In the genomic region with DNA sequence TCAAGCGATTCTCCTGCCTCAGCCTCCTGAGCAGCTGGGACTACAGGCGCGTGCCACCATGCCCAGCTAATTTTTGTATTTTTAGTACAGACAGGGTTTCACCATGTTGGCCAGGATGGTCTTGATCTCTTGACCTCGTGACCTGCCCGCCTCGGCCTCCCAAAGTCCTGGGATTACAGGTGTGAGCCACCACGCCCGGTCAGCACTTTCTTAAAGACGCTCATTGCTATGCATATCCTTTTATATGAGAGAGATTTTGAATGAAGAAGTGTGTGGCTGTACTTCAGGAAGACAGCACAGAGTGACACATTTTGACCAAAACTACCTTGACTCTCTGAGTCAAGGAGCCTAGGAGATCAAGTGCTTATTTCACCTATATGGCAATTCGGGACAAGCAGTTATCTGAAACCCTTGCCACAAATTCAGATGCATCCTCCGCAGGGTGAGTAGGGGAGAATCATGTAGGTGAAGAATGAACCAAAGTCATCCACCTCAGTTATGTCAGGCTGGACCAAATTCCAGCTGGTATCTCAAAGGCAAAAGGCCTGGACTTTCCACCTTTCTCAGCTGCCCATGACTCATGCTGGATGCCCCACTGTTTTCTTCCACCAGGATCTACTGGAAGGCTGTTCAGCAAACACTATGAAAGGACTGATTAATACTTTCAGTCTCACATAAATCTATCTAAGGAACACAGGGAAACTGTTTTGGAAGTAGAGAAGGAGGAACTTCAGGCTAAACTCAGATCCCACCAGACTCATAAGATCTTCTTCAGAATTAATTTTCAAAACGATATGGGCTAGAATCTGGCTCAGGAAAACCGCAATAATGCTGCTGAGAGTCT, we compare ENCODE assay signal across 22 cellular contexts. TPM values are rescaled to one million over a fixed set of nuclear protein-coding genes. Genes with fewer than 3 reads are reported as not detected.
DNase-seq lines count a peak whose midpoint lies in the region; ATAC-seq, FAIRE-seq and TF ChIP-seq lines count a peak whose summit lies in the region.
"Had no signal": no experiment of that assay in that cellular context is flagged by ENCODE, and none has a peak within 500 bp of the region (broad histone marks: within the 10 kb centered on the region; RNA-seq: fewer than 3 reads in every experiment).

No MANE protein-coding gene starts in this region.

- CTCF ChIA-PET in A549 (lab: Yijun Ruan, JAX) (interaction anchor here (0.7 kb wide), 2 partner anchors 29 to 239 kb away, joined by 3 read pairs; no protein-coding TSS in a partner anchor), HepG2 (lab: Yijun Ruan, JAX; ENCODE audit: low intra/inter-chr PET ratio, low total read pairs) (no interaction called here), A673 (lab: Charles Lee) (no interaction called here)

- H4K20me1 ChIP-seq in Loucy (ENCODE audit: insufficient read depth, low read length, poor library complexity, severe bottlenecking): no peaks in the 10 kb centered on the region
- H4K20me1 ChIP-seq in HepG2 (ENCODE audit: insufficient read depth, low read length): no peaks in the 10 kb centered on the region

- ATAC-seq in A549 (peak; percentile 80 to 88), HepG2 (peak; percentile 99)
- ATAC-seq: HCT116, left ventricle myocardium superior had no signal

- POLR2A ChIA-PET in A549 (lab: Yijun Ruan, JAX): no interaction called here
- POLR2A ChIA-PET in HepG2 (lab: Yijun Ruan, JAX): no interaction called here
- POLR2A ChIA-PET in A673 (lab: Charles Lee; ENCODE audit: low non-redundant PET): no interaction called here

- H3K9me2 ChIP-seq in Loucy (replicated peaks; ENCODE audit: low read depth, low read length): no peaks in the 10 kb centered on the region

- H3K4me3 ChIP-seq in A549: no peak overlapping the region
- no peak overlapping the region for H3K4me3 ChIP-seq in Loucy (ENCODE audit: low read length, poor library complexity, severe bottlenecking)
- H3K4me3 ChIP-seq in choroid plexus epithelial cell (ENCODE audit: low read depth, low read length): no peak overlapping the region
- H3K4me3 ChIP-seq in HepG2 (replicated peaks in 1 of 3; ENCODE audit: insufficient read depth in 1 of 3, low read depth in 2 of 3, low read length in 3 of 3): peak overlapping the region in 1 of 3 experiments; percentile 1; a peak in 1 of 6 replicates
- H3K4me3 ChIP-seq in A673 (ENCODE audit: low read depth, low read length, poor library complexity, severe bottlenecking): no peak overlapping the region
- H3K4me3 ChIP-seq: spleen had no signal

- H3K4me2 ChIP-seq in A549 (peak overlapping the region; percentile 61), Loucy (ENCODE audit: low read depth, low read length, poor library complexity, severe bottlenecking) (peak overlapping the region; percentile 41), HepG2 (ENCODE audit: low read depth, low read length) (peak overlapping the region; percentile 55)

- no peak for TF ChIP-seq CTCF in A549 (IDR thresholded peaks at IDR 0.05)
- TF ChIP-seq CTCF in Loucy (conservative IDR thresholded peaks at IDR 0.05; ENCODE audit: low read length): no peak
- no peak for TF ChIP-seq CTCF in choroid plexus epithelial cell (conservative IDR thresholded peaks at IDR 0.05; ENCODE audit: low read depth, low read length)
- TF ChIP-seq CTCF in HepG2 (CRISPR knock-in tag; IDR thresholded peaks at IDR 0.05): no peak
- no peak for TF ChIP-seq CTCF in A673 (conservative IDR thresholded peaks at IDR 0.05; ENCODE audit: low read depth, low read length)

- TF ChIP-seq POLR2A in A549 (IDR thresholded peaks at IDR 0.05; ENCODE audit: low read length) (no peak), HepG2 (IDR thresholded peaks at IDR 0.05; ENCODE audit: insufficient read depth in 1 of 2, low read depth in 2 of 2, low read length in 2 of 2) (no peak)

- no peak for TF ChIP-seq EP300 in A549 (IDR thresholded peaks at IDR 0.05)
- peak; percentile 27 to 57; a peak in 2 of 4 replicates for TF ChIP-seq EP300 in HepG2 (IDR thresholded peaks at IDR 0.05; ENCODE audit: low read depth in 2 of 2, low read length in 2 of 2)
- TF ChIP-seq EP300 in HepG2 (CRISPR knock-in tag; IDR thresholded peaks at IDR 0.05; ENCODE audit: borderline replicate concordance): no peak; the same call in 1 of the 2 replicates

- H3K79me2 ChIP-seq in Loucy (ENCODE audit: insufficient read depth, low read length) (no peaks in the 10 kb centered on the region), HepG2 (ENCODE audit: insufficient read depth, low read length) (no peaks in the 10 kb centered on the region)
- H3K79me2 ChIP-seq: parathyroid adenoma had no signal

- H3K9me3 ChIP-seq in A549: 0 out of 3 replicates have a peak, but pooled peaks cover 4% of the 10 kb centered on the region
- no peaks in the 10 kb centered on the region for H3K9me3 ChIP-seq in Loucy (ENCODE audit: insufficient read depth, low read depth, low read length)
- 0 out of 2 replicates have a peak, but pooled peaks cover 6% of the 10 kb centered on the region for H3K9me3 ChIP-seq in HepG2 (ENCODE audit: low read length)
- H3K9me3 ChIP-seq in A673 (ENCODE audit: low read depth, low read length, poor library complexity, severe bottlenecking): no peaks in the 10 kb centered on the region

- H3K4me1 ChIP-seq in A549 (peaks cover 11% of the 10 kb centered on the region), Loucy (ENCODE audit: insufficient read depth, low read length, poor library complexity, severe bottlenecking) (peaks cover 6% of the 10 kb centered on the region), HepG2 (ENCODE audit: insufficient read depth, low read length) (peaks cover 46% of the 10 kb centered on the region), A673 (ENCODE audit: insufficient read depth, low read length, poor library complexity, severe bottlenecking) (no peaks in the 10 kb centered on the region)
- H3K4me1 ChIP-seq: parathyroid adenoma, spleen had no signal

- H3K36me3 ChIP-seq in Loucy (ENCODE audit: insufficient read depth, low read length): no peaks in the 10 kb centered on the region
- no peaks in the 10 kb centered on the region for H3K36me3 ChIP-seq in HepG2 (replicated peaks in 1 of 2; ENCODE audit: control insufficient read depth in 1 of 2, insufficient read depth in 2 of 2, low read length in 2 of 2)
- H3K36me3 ChIP-seq in A673 (ENCODE audit: insufficient read depth, low read length, poor library complexity, severe bottlenecking): no peaks in the 10 kb centered on the region
- H3K36me3 ChIP-seq: spleen had no signal

- H3K27ac ChIP-seq in A549 (0 out of 6 replicates have a peak overlapping the region, but pooled peaks of 1 of the 2 experiments have one; percentile 30), HepG2 (ENCODE audit: extremely low read length, insufficient read depth, low read length) (peak overlapping the region; percentile 38), A673 (ENCODE audit: low read depth, low read length, poor library complexity, severe bottlenecking) (no peak overlapping the region)
- H3K27ac ChIP-seq: parathyroid adenoma, spleen had no signal

- in situ Hi-C loops in HepG2 (cut with HindIII; ENCODE audit: extremely low pct_ligation_motif_present, low pct_unique_long_range_greater_than_20kb): no loop called here

- 90% methylated on average over 13 of the region's 13 CpGs for WGBS in A549 (ENCODE audit: missing lambda C conversion rate)
- WGBS in HepG2 (ENCODE audit: low lambda C conversion rate): 55% methylated on average over 13 of the region's 13 CpGs

- H2AFZ ChIP-seq in Loucy (ENCODE audit: low read length): no peak overlapping the region
- no peak overlapping the region for H2AFZ ChIP-seq in HepG2 (ENCODE audit: low read length)
- H2AFZ ChIP-seq: parathyroid adenoma had no signal

- no peak overlapping the region for H3K9ac ChIP-seq in Loucy (ENCODE audit: low read depth, low read length, poor library complexity, severe bottlenecking)
- no peak overlapping the region; the same call in 1 of the 2 replicates for H3K9ac ChIP-seq in HepG2 (ENCODE audit: insufficient read depth, low read depth, low read length)
- H3K9ac ChIP-seq: parathyroid adenoma had no signal

- intact Hi-C loops in HepG2 (cut with micrococcal nuclease; ENCODE audit: unreplicated experiment) (loop anchor here (10.0 kb wide), 1 partner anchor 88 kb away; a partner anchor contains a TSS), A673 (cut with micrococcal nuclease; ENCODE audit: unreplicated experiment) (no loop called here)

- FAIRE-seq in A549 (lab: Jason Lieb, UNC): no peak
- peak; percentile 39 for FAIRE-seq in HepG2 (lab: Jason Lieb, UNC)

- H3K27me3 ChIP-seq in Loucy (ENCODE audit: insufficient read depth, low read length, poor library complexity, severe bottlenecking) (no peaks in the 10 kb centered on the region), HepG2 (ENCODE audit: control insufficient read depth in 1 of 2, insufficient read depth in 2 of 2, low read length in 2 of 2) (no peaks in the 10 kb centered on the region), A673 (replicated peaks; ENCODE audit: insufficient read depth, low read depth, low read length, poor library complexity) (no peaks in the 10 kb centered on the region)
- H3K27me3 ChIP-seq: spleen had no signal

- BruUV-seq in HepG2 (replicated peaks; lab: Mats Ljungman, UMichigan) (no TSS peak), A673 (replicated peaks; lab: Mats Ljungman, UMichigan) (no TSS peak)

- peak; percentile 20 to 42 for DNase-seq in A549 (ENCODE audit: low read depth in 1 of 2, low spot score in 1 of 2)
- peak; percentile 44 for DNase-seq in choroid plexus epithelial cell (ENCODE audit: low read depth)
- peak; percentile 86 for DNase-seq in HepG2 (ENCODE audit: low spot score)
- no peak for DNase-seq in retina
- no peak for DNase-seq in A673 (ENCODE audit: low spot score)
- DNase-seq in activated naive CD4-positive, alpha-beta T cell (lab: John Stamatoyannopoulos, UW): no peak
- DNase-seq in NCI-H1417 treated with DMSO at 0.1 percent for 48 hours (lab: John Stamatoyannopoulos, UW): no peak
- DNase-seq: ACHN; activated CD4-positive, alpha-beta T cell treated with anti-CD3 and anti-CD28 coated beads, Interleukin-2, amount 50 U/mL, for 1 hour; activated naive CD4-positive, alpha-beta T cell treated with anti-CD3 and anti-CD28 coated beads, Interleukin-2, amount 10 ng/mL, durations not matched to agents 7 days and 5 days; activated T-cell treated with anti-CD3 and anti-CD28 coated beads for 4 hours; effector CD4-positive, alpha-beta T cell; left ventricle myocardium superior; MV-4-11; NCI-H2081; NCI-H524 treated with DMSO at 0.1 percent for 48 hours; spleen had no signal

- TF ChIP-seq RAD21 in A549 (conservative IDR thresholded peaks at IDR 0.05 in 1 of 2, IDR thresholded peaks at IDR 0.05 in 1 of 2): no peak
- TF ChIP-seq RAD21 in HepG2 (CRISPR knock-in tag; IDR thresholded peaks at IDR 0.05): no peak

- H3F3A ChIP-seq in Loucy (ENCODE audit: low read depth): no peaks in the 10 kb centered on the region

RNA-seq across cellular contexts. Expression of a gene that starts 31.9 kb away (rescaled TPM):
- 0.63 and 0.71 TPM in 2 replicates for polyA plus RNA-seq in A549 (2011; rRNA removed)
- 0.32 and 0.40 TPM in 2 replicates for polyA plus RNA-seq in A549 (2012; cell fraction: cytosol; rRNA removed)
- 0.52 and 0.58 TPM in 2 replicates for polyA plus RNA-seq in A549 (2012; cell fraction: nucleus; rRNA removed)
- polyA plus RNA-seq in A549 (2017; fragmentation: RNase III; extraction: RNeasy Plus Mini Kit Qiagen cat#74134 plus additional on column Dnase treatment): 1.7 to 2.0 TPM (median 2.0 TPM) in 3 replicates
- 0.41 and 0.54 TPM in 2 replicates for polyA minus RNA-seq in A549 (2011; rRNA and poly(A)+ RNA removed)
- total RNA-seq in HepG2 (2016; rRNA removed; fragmentation: Illumina TruSeq; extraction: Trizol): not detected in 2 replicates
- total RNA-seq in HepG2 (2016; cell fraction: cytosol; rRNA removed; fragmentation: Illumina TruSeq; extraction: Trizol; ENCODE audit: low read depth): not detected in 2 replicates
- not detected in 2 replicates for total RNA-seq in HepG2 (2016; cell fraction: insoluble cytoplasmic fraction; rRNA removed; fragmentation: Illumina TruSeq; extraction: Trizol)
- not detected in 2 replicates for total RNA-seq in HepG2 (2016; cell fraction: membrane; rRNA removed; fragmentation: Illumina TruSeq; extraction: Trizol)
- not detected in 2 replicates for total RNA-seq in HepG2 (2016; cell fraction: nucleus; rRNA removed; fragmentation: Illumina TruSeq; extraction: Trizol)
- not detected in 2 replicates for polyA plus RNA-seq in HepG2 (2011; rRNA removed)
- not detected in 2 replicates for polyA plus RNA-seq in HepG2 (2011; cell fraction: cytosol; rRNA removed)
- not detected in 2 replicates for polyA plus RNA-seq in HepG2 (2011; cell fraction: nucleus; rRNA removed)
- polyA plus RNA-seq in HepG2 (2012): not detected in 2 replicates
- polyA plus RNA-seq in HepG2 (2016; cell fraction: cytosol; fragmentation: Illumina TruSeq; extraction: Trizol; ENCODE audit: low read depth): not detected in 2 replicates
- polyA plus RNA-seq in HepG2 (2016; cell fraction: insoluble cytoplasmic fraction; fragmentation: Illumina TruSeq; extraction: Trizol; ENCODE audit: low read depth): not detected in 2 replicates
- polyA plus RNA-seq in HepG2 (2016; cell fraction: membrane; fragmentation: Illumina TruSeq; extraction: Trizol; ENCODE audit: low read depth): not detected in 2 replicates
- polyA plus RNA-seq in HepG2 (2016; cell fraction: nucleus; fragmentation: Illumina TruSeq; extraction: Trizol; ENCODE audit: insufficient read depth, low read depth): not detected in 2 replicates
- polyA minus RNA-seq in HepG2 (2011; rRNA and poly(A)+ RNA removed; ENCODE audit: low replicate concordance): not detected in 2 replicates
- polyA minus RNA-seq in HepG2 (2011; cell fraction: cytosol; rRNA and poly(A)+ RNA removed): not detected in 2 replicates
- polyA minus RNA-seq in HepG2 (2011; cell fraction: nucleus; rRNA and poly(A)+ RNA removed): not detected in 2 replicates
- 0.97 and 1.0 TPM in 2 replicates for total RNA-seq in A673 (2021)
- total RNA-seq: CD4-positive, alpha-beta memory T cell; OCI-LY7 had no signal

Comparison
In these comparisons a context has a peak if more than half of its experiments do, and no peak if none do; other contexts are left out.
1. DNase-seq: peak in A549 (2 of 2), choroid plexus epithelial cell (single experiment) and HepG2 (single experiment); none in retina (single experiment), A673 (single experiment), activated naive CD4-positive, alpha-beta T cell (0 of 4) and NCI-H1417 treated with DMSO at 0.1 percent for 48 hours (single experiment).
2. Peak in every context shown above with its lines, with median percentiles within 50 percentile points of each other: H3K4me2 ChIP-seq.